In the genomic region with DNA sequence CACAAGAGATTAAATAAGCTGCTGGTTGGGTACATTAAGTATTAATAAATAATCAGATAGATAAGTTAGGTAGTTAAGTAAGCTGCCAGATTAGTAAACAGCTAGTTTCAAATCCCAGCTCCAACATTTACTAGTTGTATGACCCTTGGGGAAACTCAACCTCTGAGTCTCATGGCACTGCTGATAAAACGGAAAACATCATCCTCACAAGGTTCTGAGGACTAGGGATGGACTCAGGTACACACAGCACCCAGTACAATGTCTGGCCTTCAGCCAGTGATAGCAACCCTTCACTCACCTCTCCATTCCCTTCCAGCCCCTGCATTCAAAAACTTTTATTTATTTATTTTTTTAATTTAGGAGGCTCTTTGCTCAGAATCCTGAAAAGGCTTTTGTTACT, we compare ENCODE assay signal across 8 cellular contexts. TPM values are rescaled to one million over a fixed set of nuclear protein-coding genes. Genes with fewer than 3 reads are reported as not detected.
DNase-seq lines count a peak whose midpoint lies in the region; ATAC-seq and TF ChIP-seq lines count a peak whose summit lies in the region.

No MANE protein-coding gene starts in this region.

- intact Hi-C loops in upper lobe of right lung (cut with DNase I) = no loop called here

- H3K9me3 Mint-ChIP-seq in activated naive CD4-positive, alpha-beta T cell treated with anti-CD3 and anti-CD28 coated beads, Interleukin-2, amount 50 U/mL, for 24 hours = peaks cover 7% of the 10 kb centered on the region
- no peaks in the 10 kb centered on the region for H3K9me3 Mint-ChIP-seq in activated naive CD4-positive, alpha-beta T cell treated with anti-CD3 and anti-CD28 coated beads, Interleukin-2, amount 50 U/mL, for 72 hours

- peaks cover 3% of the 10 kb centered on the region for H3K36me3 Mint-ChIP-seq in activated naive CD4-positive, alpha-beta T cell treated with anti-CD3 and anti-CD28 coated beads, Interleukin-2, amount 50 U/mL, for 24 hours
- H3K36me3 Mint-ChIP-seq in activated naive CD4-positive, alpha-beta T cell treated with anti-CD3 and anti-CD28 coated beads, Interleukin-2, amount 50 U/mL, for 72 hours = no peaks in the 10 kb centered on the region

- no peak overlapping the region for H2BK5ac ChIP-seq in mesenchymal stem cell (ENCODE audit: low read depth, low read length, poor library complexity, severe bottlenecking)

- no peak for TF ChIP-seq CTCF in upper lobe of right lung (IDR thresholded peaks at IDR 0.05)

- no peak overlapping the region for H2BK120ac ChIP-seq in mesenchymal stem cell (ENCODE audit: low read depth, low read length)

- H2BK12ac ChIP-seq in mesenchymal stem cell (ENCODE audit: low read length in 2 of 2) = no peak overlapping the region

- peak overlapping the region in 1 of 2 experiments; percentile 21 for H3K4me3 ChIP-seq in mesenchymal stem cell (ENCODE audit: insufficient read depth in 1 of 2, low read depth in 1 of 2, low read length in 2 of 2)
- no peak overlapping the region for H3K4me3 ChIP-seq in upper lobe of right lung

- H2AK5ac ChIP-seq in mesenchymal stem cell (ENCODE audit: low read length, severe bottlenecking) = no peak overlapping the region

- H3K18ac ChIP-seq in mesenchymal stem cell (ENCODE audit: low read depth in 1 of 2, low read length in 2 of 2) = no peak overlapping the region

- no peak overlapping the region for H4K8ac ChIP-seq in mesenchymal stem cell (ENCODE audit: low read length)

- H3K79me1 ChIP-seq in mesenchymal stem cell (replicated peaks; ENCODE audit: low read length, poor library complexity, severe bottlenecking) = peaks cover 2% of the 10 kb centered on the region

- no peak overlapping the region for H3K23ac ChIP-seq in mesenchymal stem cell (ENCODE audit: low read length in 2 of 2)

- H4K91ac ChIP-seq in mesenchymal stem cell (ENCODE audit: low read length) = no peak overlapping the region

- peaks cover 47% of the 10 kb centered on the region for H3K4me1 Mint-ChIP-seq in activated naive CD4-positive, alpha-beta T cell treated with anti-CD3 and anti-CD28 coated beads, Interleukin-2, amount 50 U/mL, for 24 hours

- WGBS in mesenchymal stem cell = 77% methylated on average over 1 of the region's 1 CpG

- ATAC-seq in activated naive CD4-positive, alpha-beta T cell treated with anti-CD3 and anti-CD28 coated beads, Interleukin-2, amount 50 U/mL, for 72 hours = no peak
- no peak for ATAC-seq in upper lobe of right lung

- H3K9ac ChIP-seq in mesenchymal stem cell (ENCODE audit: low read length) = peak overlapping the region; percentile 71

- H3K27ac ChIP-seq in mesenchymal stem cell (ENCODE audit: low read length, poor library complexity, severe bottlenecking) = peak overlapping the region; percentile 21
- H3K27ac ChIP-seq in upper lobe of right lung = peak overlapping the region; percentile 32

- no peak overlapping the region for H3K4me2 ChIP-seq in mesenchymal stem cell (ENCODE audit: low read length, poor library complexity, severe bottlenecking)

- no peak for DNase-seq in activated naive CD4-positive, alpha-beta T cell treated with Interleukin-2 at 50 U/mL for 16 hours
- no peak for DNase-seq in activated naive CD4-positive, alpha-beta T cell treated with anti-CD3 and anti-CD28 coated beads, Interleukin-2, amount 50 U/mL, for 72 hours (ENCODE audit: low spot score in 2 of 2)
- DNase-seq in mesenchymal stem cell (no peak), upper lobe of right lung (no peak), inferior parietal cortex (ENCODE audit: extremely low spot score) (no peak), UCSD-AML1 (lab: John Stamatoyannopoulos, UW; ENCODE audit: unreplicated experiment) (no peak), AML-193 (lab: John Stamatoyannopoulos, UW) (no peak)

- no peaks in the 10 kb centered on the region for H3K36me3 ChIP-seq in mesenchymal stem cell (ENCODE audit: control insufficient read depth in 1 of 2, insufficient read depth in 2 of 2, low read depth in 1 of 2, low read length in 2 of 2)
- H3K36me3 ChIP-seq in upper lobe of right lung = no peaks in the 10 kb centered on the region

- no peaks in the 10 kb centered on the region for H3K27me3 Mint-ChIP-seq in activated naive CD4-positive, alpha-beta T cell treated with anti-CD3 and anti-CD28 coated beads, Interleukin-2, amount 50 U/mL, for 24 hours

- H3K14ac ChIP-seq in mesenchymal stem cell (ENCODE audit: low read length in 2 of 2) = no peak overlapping the region

- H2AFZ ChIP-seq in mesenchymal stem cell (ENCODE audit: low read depth, low read length) = no peak overlapping the region

- H3K27ac Mint-ChIP-seq in activated naive CD4-positive, alpha-beta T cell treated with anti-CD3 and anti-CD28 coated beads, Interleukin-2, amount 50 U/mL, for 24 hours = peak overlapping the region; percentile 95
- H3K27ac Mint-ChIP-seq in activated naive CD4-positive, alpha-beta T cell treated with anti-CD3 and anti-CD28 coated beads, Interleukin-2, amount 50 U/mL, for 72 hours = peak overlapping the region; percentile 89 to 92

- no peak overlapping the region for H2BK15ac ChIP-seq in mesenchymal stem cell (ENCODE audit: low read depth, poor library complexity, severe bottlenecking)

- H3K27me3 ChIP-seq in mesenchymal stem cell (ENCODE audit: control insufficient read depth in 1 of 2, insufficient read depth in 1 of 2, low read length in 2 of 2) (no peaks in the 10 kb centered on the region), upper lobe of right lung (no peaks in the 10 kb centered on the region)

- no peaks in the 10 kb centered on the region for H3K4me1 ChIP-seq in mesenchymal stem cell (ENCODE audit: control insufficient read depth, insufficient read depth, low read depth, low read length)
- H3K4me1 ChIP-seq in upper lobe of right lung = peaks cover 10% of the 10 kb centered on the region

- no peak overlapping the region for H3K4ac ChIP-seq in mesenchymal stem cell (ENCODE audit: low read depth in 1 of 2, low read length in 2 of 2)

- H3K9me3 ChIP-seq in mesenchymal stem cell (ENCODE audit: control insufficient read depth, low read length) (no peaks in the 10 kb centered on the region), upper lobe of right lung (no peaks in the 10 kb centered on the region)

- H3K4me3 Mint-ChIP-seq in activated naive CD4-positive, alpha-beta T cell treated with anti-CD3 and anti-CD28 coated beads, Interleukin-2, amount 50 U/mL, for 24 hours = peak overlapping the region; percentile 76

RNA-seq across cellular contexts. Expression of a gene that starts 32.3 kb away (rescaled TPM):
- total RNA-seq in activated naive CD4-positive, alpha-beta T cell treated with anti-CD3 and anti-CD28 coated beads, Interleukin-2, amount 50 U/mL, for 72 hours = 10 to 100 TPM; 12.4 to 56.4 TPM
- polyA plus RNA-seq in mesenchymal stem cell (2013, experiment 1 of 2) = 10.6 TPM
- 10.8 TPM for polyA plus RNA-seq in mesenchymal stem cell (2013, experiment 2 of 2)
- total RNA-seq in upper lobe of right lung = 31.0 TPM
